In genomic region chr7:158535079-158535478, GRCh38 we compare ENCODE assay signal across 23 cellular contexts. TPM values are rescaled to one million over a fixed set of nuclear protein-coding genes. Genes with fewer than 3 reads are reported as not detected.
"Had no signal": no experiment of that assay in that cellular context is flagged by ENCODE, and none has a peak within 500 bp of the region (broad histone marks: within the 10 kb centered on the region; RNA-seq: fewer than 3 reads in every experiment).

No MANE protein-coding gene starts in this region.

- H3K9me3 ChIP-seq: colonic mucosa, esophagus muscularis mucosa, gastroesophageal sphincter, heart right ventricle, left lung, lower lobe of right lung, mucosa of descending colon had no signal

- H3K27me3 ChIP-seq: colonic mucosa, foreskin keratinocyte had no signal

- DNase-seq: colonic mucosa; cortex of kidney; effector CD8-positive, alpha-beta T cell; effector memory CD8-positive, alpha-beta T cell; endodermal cell; foreskin keratinocyte; head of caudate nucleus; heart right ventricle; hippocampal formation; left cardiac atrium; left lung; left ventricle myocardium superior; lower lobe of right lung; mesenchymal stem cell; mucosa of descending colon; naive B cell; naive thymus-derived CD8-positive, alpha-beta T cell had no signal

- H3K4me1 Mint-ChIP-seq: endodermal cell, mesothelial cell of epicardium had no signal

- H3K36me3 Mint-ChIP-seq: mesothelial cell of epicardium; naive thymus-derived CD8-positive, alpha-beta T cell had no signal

- H3K9me3 Mint-ChIP-seq: mesothelial cell of epicardium had no signal

- H3K4me3 ChIP-seq: colonic mucosa, esophagus muscularis mucosa, gastroesophageal sphincter, heart right ventricle, left lung, lower lobe of right lung, mucosa of descending colon had no signal

- H3K36me3 ChIP-seq: colonic mucosa, esophagus muscularis mucosa, gastroesophageal sphincter, heart right ventricle, left lung, lower lobe of right lung had no signal

- H3K4me3 Mint-ChIP-seq: dendritic cell treated with granulocyte-macrophage colony-stimulating factor and Interleukin-4, amounts not matched to agents 40 ng/mL and 50 ng/mL, for 4 days; effector memory CD8-positive, alpha-beta T cell; endodermal cell; mesothelial cell of epicardium; naive B cell had no signal

- H3K27ac ChIP-seq: colonic mucosa, esophagus muscularis mucosa, foreskin keratinocyte, gastroesophageal sphincter, heart right ventricle, left lung, lower lobe of right lung had no signal

- H3K4me1 ChIP-seq: colonic mucosa, esophagus muscularis mucosa, foreskin keratinocyte, gastroesophageal sphincter, left lung had no signal

- H3K27ac Mint-ChIP-seq: dendritic cell treated with granulocyte-macrophage colony-stimulating factor and Interleukin-4, amounts not matched to agents 40 ng/mL and 50 ng/mL, for 4 days; effector memory CD8-positive, alpha-beta T cell; endodermal cell; mesothelial cell of epicardium; naive B cell; naive thymus-derived CD8-positive, alpha-beta T cell had no signal

- ATAC-seq: effector memory CD8-positive, alpha-beta T cell; foreskin keratinocyte; gastroesophageal sphincter; heart right ventricle; left cardiac atrium; left lung; left ventricle myocardium superior; lower lobe of right lung; mucosa of descending colon; naive thymus-derived CD8-positive, alpha-beta T cell had no signal

RNA-seq across cellular contexts. Expression of gene PTPRN2, which starts 52.5 kb away (rescaled TPM):
- total RNA-seq: fibroblast of villous mesenchyme, foreskin keratinocyte had no signal
- polyA plus RNA-seq: foreskin keratinocyte, keratinocyte had no signal
